Comparison of ENCODE assay signal across 14 cellular contexts in genomic region chr4:152480901-152481300, GRCh38. TPM values are rescaled to one million over a fixed set of nuclear protein-coding genes. Genes with fewer than 3 reads are reported as not detected.
DNase-seq lines count a peak whose midpoint lies in the region; ATAC-seq, FAIRE-seq and TF ChIP-seq lines count a peak whose summit lies in the region.
"Had no signal": no experiment of that assay in that cellular context is flagged by ENCODE, and none has a peak within 500 bp of the region (broad histone marks: within the 10 kb centered on the region; RNA-seq: fewer than 3 reads in every experiment).

No MANE protein-coding gene starts in this region.

- no peak overlapping the region for H3K4me3 Mint-ChIP-seq in CD8-positive, alpha-beta T cell
- H3K4me3 Mint-ChIP-seq in dendritic cell treated with granulocyte-macrophage colony-stimulating factor and Interleukin-4, amounts not matched to agents 40 ng/mL and 50 ng/mL, for 4 days = no peak overlapping the region
- H3K4me3 Mint-ChIP-seq: CD8-positive, alpha-beta memory T cell had no signal

- no peak for ATAC-seq in CD8-positive, alpha-beta T cell
- no peak for ATAC-seq in HepG2
- no peak for ATAC-seq in mucosa of descending colon
- no peak for ATAC-seq in GM18498 (IDR thresholded peaks at IDR 0.05; ENCODE audit: unreplicated experiment)

- no peaks in the 10 kb centered on the region for H3K36me3 ChIP-seq in CD8-positive, alpha-beta T cell (ENCODE audit: insufficient read depth, low read length)
- H3K36me3 ChIP-seq in HepG2 (replicated peaks in 1 of 2; ENCODE audit: control insufficient read depth in 1 of 2, insufficient read depth in 2 of 2, low read length in 2 of 2) (no peaks in the 10 kb centered on the region), thyroid gland (no peaks in the 10 kb centered on the region), mucosa of descending colon (ENCODE audit: low read depth) (no peaks in the 10 kb centered on the region)

- H3K27me3 ChIP-seq in CD8-positive, alpha-beta T cell (ENCODE audit: insufficient read depth, low read length) = no peaks in the 10 kb centered on the region
- H3K27me3 ChIP-seq in HepG2 (ENCODE audit: control insufficient read depth in 1 of 2, insufficient read depth in 2 of 2, low read length in 2 of 2) (no peaks in the 10 kb centered on the region), thyroid gland (no peaks in the 10 kb centered on the region)

- peaks cover 3% of the 10 kb centered on the region for H3K4me1 ChIP-seq in CD8-positive, alpha-beta T cell (ENCODE audit: insufficient read depth, low read length)
- H3K4me1 ChIP-seq in HepG2 (ENCODE audit: insufficient read depth, low read length) (peaks cover 75% of the 10 kb centered on the region), thyroid gland (peaks cover 5 to 7% of the 10 kb centered on the region in 2 donors), mucosa of descending colon (ENCODE audit: low read depth) (peaks cover 6% of the 10 kb centered on the region)

- H3K36me3 Mint-ChIP-seq in CD8-positive, alpha-beta T cell = peaks cover 12% of the 10 kb centered on the region
- H3K36me3 Mint-ChIP-seq in dendritic cell treated with granulocyte-macrophage colony-stimulating factor and Interleukin-4, amounts not matched to agents 40 ng/mL and 50 ng/mL, for 4 days (ENCODE audit: low read depth) = no peaks in the 10 kb centered on the region

- no peak for DNase-seq in CD8-positive, alpha-beta T cell
- DNase-seq in HepG2 (ENCODE audit: low spot score) (peak; percentile 63), thyroid gland (peak; percentile 11 to 13), mucosa of descending colon (no peak), NCI-H1417 (lab: John Stamatoyannopoulos, UW) (no peak)
- DNase-seq: C1 segment of cervical spinal cord; Caco-2; CD8-positive, alpha-beta memory T cell; DMS53; GM23248; H7; Karpas-422 had no signal

- peaks cover 61% of the 10 kb centered on the region for H3K79me2 ChIP-seq in HepG2 (ENCODE audit: insufficient read depth, low read length)

- 50% methylated on average over 2 of the region's 2 CpGs for WGBS in HepG2 (ENCODE audit: low lambda C conversion rate)
- 39 to 50% methylated on average over 2 of the region's 2 CpGs for WGBS in thyroid gland, 2 donors

- in situ Hi-C loops in HepG2 (cut with HindIII; ENCODE audit: extremely low pct_ligation_motif_present, low pct_unique_long_range_greater_than_20kb) = no loop called here

- BruUV-seq in HepG2 (replicated peaks; lab: Mats Ljungman, UMichigan) = no TSS peak

- no peak overlapping the region for H3K27ac ChIP-seq in CD8-positive, alpha-beta T cell (ENCODE audit: low read depth, low read length)
- H3K27ac ChIP-seq in HepG2 (ENCODE audit: extremely low read length, insufficient read depth, low read length) (peak overlapping the region; percentile 11), thyroid gland (no peak overlapping the region)
- H3K27ac ChIP-seq: GM23248 had no signal

- no peak overlapping the region for H3K4me3 ChIP-seq in CD8-positive, alpha-beta T cell (ENCODE audit: low read depth, low read length)
- H3K4me3 ChIP-seq in HepG2 (replicated peaks in 1 of 3; ENCODE audit: insufficient read depth in 1 of 3, low read depth in 2 of 3, low read length in 3 of 3) (no peak overlapping the region), thyroid gland (replicated peaks in 1 of 3) (no peak overlapping the region), mucosa of descending colon (no peak overlapping the region)
- H3K4me3 ChIP-seq: GM23248 had no signal

- no peaks in the 10 kb centered on the region for H3K9me3 ChIP-seq in CD8-positive, alpha-beta T cell (ENCODE audit: low read length)
- H3K9me3 ChIP-seq in HepG2 (ENCODE audit: low read length) (no peaks in the 10 kb centered on the region), thyroid gland (no peaks in the 10 kb centered on the region), mucosa of descending colon (no peaks in the 10 kb centered on the region)

- intact Hi-C loops in CD8-positive, alpha-beta T cell (cut with DNase I, micrococcal nuclease) = no loop called here
- intact Hi-C loops in dendritic cell treated with granulocyte-macrophage colony-stimulating factor and Interleukin-4, amounts not matched to agents 40 ng/mL and 50 ng/mL, for 4 days (cut with micrococcal nuclease) = no loop called here
- intact Hi-C loops in HepG2 (cut with micrococcal nuclease; ENCODE audit: unreplicated experiment) = loop anchor here (10.0 kb wide), 1 partner anchor 54 kb away; the partner anchor contains the start of gene FBXW7
- intact Hi-C loops in thyroid gland (cut with DNase I) = no loop called here
- intact Hi-C loops in mucosa of descending colon (cut with DNase I, micrococcal nuclease) = no loop called here

- TF ChIP-seq EP300 in HepG2 (IDR thresholded peaks at IDR 0.05; ENCODE audit: low read depth in 2 of 2, low read length in 2 of 2) (no peak), HepG2 (CRISPR knock-in tag; IDR thresholded peaks at IDR 0.05; ENCODE audit: borderline replicate concordance) (no peak)

- H3K27me3 Mint-ChIP-seq in CD8-positive, alpha-beta T cell (ENCODE audit: low read depth) = no peaks in the 10 kb centered on the region
- H3K27me3 Mint-ChIP-seq in dendritic cell treated with granulocyte-macrophage colony-stimulating factor and Interleukin-4, amounts not matched to agents 40 ng/mL and 50 ng/mL, for 4 days = no peaks in the 10 kb centered on the region
- H3K27me3 Mint-ChIP-seq: CD8-positive, alpha-beta memory T cell had no signal

- peaks cover 4% of the 10 kb centered on the region for H3K9me3 Mint-ChIP-seq in CD8-positive, alpha-beta T cell
- H3K9me3 Mint-ChIP-seq in dendritic cell treated with granulocyte-macrophage colony-stimulating factor and Interleukin-4, amounts not matched to agents 40 ng/mL and 50 ng/mL, for 4 days = no peaks in the 10 kb centered on the region
- H3K9me3 Mint-ChIP-seq: CD8-positive, alpha-beta memory T cell had no signal

- CTCF ChIA-PET in CD8-positive, alpha-beta T cell (lab: Charles Lee) = interaction anchor here (0.6 to 1.8 kb wide), 3 partner anchors 10 to 1614 kb away, joined by 3 to 9 read pairs (median 4); no protein-coding TSS in a partner anchor
- CTCF ChIA-PET in HepG2 (lab: Yijun Ruan, JAX; ENCODE audit: low intra/inter-chr PET ratio, low total read pairs) = no interaction called here

- TF ChIP-seq POLR2A in HepG2 (IDR thresholded peaks at IDR 0.05; ENCODE audit: insufficient read depth in 1 of 2, low read depth in 2 of 2, low read length in 2 of 2) (no peak), thyroid gland (IDR thresholded peaks at IDR 0.05) (no peak)

- POLR2A ChIA-PET in CD8-positive, alpha-beta T cell (lab: Charles Lee) = interaction anchor here (0.9 kb wide), 1 partner anchor 19 kb away, joined by 3 read pairs; no protein-coding TSS in a partner anchor
- POLR2A ChIA-PET in HepG2 (lab: Yijun Ruan, JAX) = no interaction called here

- H4K20me1 ChIP-seq in HepG2 (ENCODE audit: insufficient read depth, low read length) = no peaks in the 10 kb centered on the region

- no peak overlapping the region for H3K9ac ChIP-seq in HepG2 (ENCODE audit: insufficient read depth, low read depth, low read length)
- H3K9ac ChIP-seq: GM23248 had no signal

- H3K4me1 Mint-ChIP-seq in CD8-positive, alpha-beta T cell (ENCODE audit: low read depth) = peaks cover 47% of the 10 kb centered on the region
- H3K4me1 Mint-ChIP-seq in dendritic cell treated with granulocyte-macrophage colony-stimulating factor and Interleukin-4, amounts not matched to agents 40 ng/mL and 50 ng/mL, for 4 days (ENCODE audit: low read depth) = peaks cover 31% of the 10 kb centered on the region

- no peak for FAIRE-seq in HepG2 (lab: Jason Lieb, UNC)

- H3K4me2 ChIP-seq in HepG2 (ENCODE audit: low read depth, low read length) = peak overlapping the region; percentile 8; the same call in 1 of the 2 replicates

- TF ChIP-seq CTCF in CD8-positive, alpha-beta T cell (IDR thresholded peaks at IDR 0.05) = no peak
- TF ChIP-seq CTCF in HepG2 (CRISPR knock-in tag; IDR thresholded peaks at IDR 0.05) (no peak), thyroid gland (IDR thresholded peaks at IDR 0.05) (no peak), mucosa of descending colon (IDR thresholded peaks at IDR 0.05) (no peak)

- peak overlapping the region; percentile 41 for H3K27ac Mint-ChIP-seq in CD8-positive, alpha-beta T cell
- peak overlapping the region; percentile 25 for H3K27ac Mint-ChIP-seq in dendritic cell treated with granulocyte-macrophage colony-stimulating factor and Interleukin-4, amounts not matched to agents 40 ng/mL and 50 ng/mL, for 4 days

- H2AFZ ChIP-seq in HepG2 (ENCODE audit: low read length) = no peak overlapping the region
- H2AFZ ChIP-seq: GM23248 had no signal

- TF ChIP-seq RAD21 in HepG2 (CRISPR knock-in tag; IDR thresholded peaks at IDR 0.05) = no peak

TF ChIP-seq in HepG2, 621 proteins besides CTCF, POLR2A, EP300 and RAD21 (continues in another document):
- no peak for TF ChIP-seq ZNF720 (CRISPR knock-in tag; IDR thresholded peaks at IDR 0.05)
- no peak for TF ChIP-seq ZMAT3 (CRISPR knock-in tag; conservative IDR thresholded peaks at IDR 0.05)
- TF ChIP-seq ZNF644 (CRISPR knock-in tag; IDR thresholded peaks at IDR 0.05; ENCODE audit: low read depth) = peak; percentile 48; the same call in 1 of the 2 replicates

RNA-seq across cellular contexts. Expression of gene FBXW7, which starts 55.0 kb away (rescaled TPM):
- 100 to 1,000 TPM; 129 to 135 TPM for total RNA-seq in CD8-positive, alpha-beta T cell
- total RNA-seq in HepG2 (2016; rRNA removed; fragmentation: Illumina TruSeq; extraction: Trizol) = 21.7 and 40.9 TPM in 2 replicates
- 390 and 448 TPM in 2 replicates for total RNA-seq in HepG2 (2016; cell fraction: cytosol; rRNA removed; fragmentation: Illumina TruSeq; extraction: Trizol; ENCODE audit: low read depth)
- total RNA-seq in HepG2 (2016; cell fraction: insoluble cytoplasmic fraction; rRNA removed; fragmentation: Illumina TruSeq; extraction: Trizol) = 20.3 and 39.8 TPM in 2 replicates
- total RNA-seq in HepG2 (2016; cell fraction: membrane; rRNA removed; fragmentation: Illumina TruSeq; extraction: Trizol) = 97.2 and 111 TPM in 2 replicates
- total RNA-seq in HepG2 (2016; cell fraction: nucleus; rRNA removed; fragmentation: Illumina TruSeq; extraction: Trizol) = 53.9 and 55.5 TPM in 2 replicates
- polyA plus RNA-seq in HepG2 (2011; rRNA removed) = 5.0 and 5.9 TPM in 2 replicates
- 2.2 and 4.6 TPM in 2 replicates for polyA plus RNA-seq in HepG2 (2011; cell fraction: cytosol; rRNA removed)
- polyA plus RNA-seq in HepG2 (2011; cell fraction: nucleus; rRNA removed) = 9.7 and 13.6 TPM in 2 replicates
- polyA plus RNA-seq in HepG2 (2012) = 11.4 and 16.7 TPM in 2 replicates
- 0.57 and 0.69 TPM in 2 replicates for polyA plus RNA-seq in HepG2 (2016; cell fraction: cytosol; fragmentation: Illumina TruSeq; extraction: Trizol; ENCODE audit: low read depth)
- 7.5 and 10.8 TPM in 2 replicates for polyA plus RNA-seq in HepG2 (2016; cell fraction: insoluble cytoplasmic fraction; fragmentation: Illumina TruSeq; extraction: Trizol; ENCODE audit: low read depth)
- polyA plus RNA-seq in HepG2 (2016; cell fraction: membrane; fragmentation: Illumina TruSeq; extraction: Trizol; ENCODE audit: low read depth) = 1.5 TPM in 2 replicates
- 24.1 and 28.3 TPM in 2 replicates for polyA plus RNA-seq in HepG2 (2016; cell fraction: nucleus; fragmentation: Illumina TruSeq; extraction: Trizol; ENCODE audit: insufficient read depth, low read depth)
- polyA minus RNA-seq in HepG2 (2011; rRNA and poly(A)+ RNA removed; ENCODE audit: low replicate concordance) = 8.0 and 9.7 TPM in 2 replicates
- polyA minus RNA-seq in HepG2 (2011; cell fraction: cytosol; rRNA and poly(A)+ RNA removed) = 8.8 and 18.1 TPM in 2 replicates
- polyA minus RNA-seq in HepG2 (2011; cell fraction: nucleus; rRNA and poly(A)+ RNA removed) = 85.0 and 102 TPM in 2 replicates
- 100 to 1,000 TPM in 1 of 4 donors, 10 to 100 TPM in 3; 72.2 to 105 (median 87.1) TPM for total RNA-seq in thyroid gland
- total RNA-seq in mucosa of descending colon = 10 to 100 TPM; 38.5 to 48.6 (median 39.4) TPM

Comparison
In these comparisons a context has a peak if more than half of its experiments do, and no peak if none do; other contexts are left out.
1. DNase-seq: peak in HepG2 (single experiment) and thyroid gland (2 of 2); none in CD8-positive, alpha-beta T cell (0 of 7), mucosa of descending colon (0 of 3) and NCI-H1417 (0 of 3).